ENCODE assay signal across 21 cellular contexts in genomic region chr3:129433565-129433964, GRCh38. TPM values are rescaled to one million over a fixed set of nuclear protein-coding genes. Genes with fewer than 3 reads are reported as not detected.
DNase-seq lines count a peak whose midpoint lies in the region; ATAC-seq and TF ChIP-seq lines count a peak whose summit lies in the region.
"Had no signal": no experiment of that assay in that cellular context is flagged by ENCODE, and none has a peak within 500 bp of the region (broad histone marks: within the 10 kb centered on the region; RNA-seq: fewer than 3 reads in every experiment).

No MANE protein-coding gene starts in this region.

- WGBS in right lobe of liver (ENCODE audit: insufficient coverage, low coverage, low lambda C conversion rate, missing lambda C conversion rate): 28% methylated on average over 5 of the region's 5 CpGs

- TF ChIP-seq POLR2A in right lobe of liver (IDR thresholded peaks at IDR 0.05): peak; percentile 29

- intact Hi-C loops in right lobe of liver (cut with DNase I): no loop called here

- DNase-seq in activated T-cell treated with anti-CD3 and anti-CD28 coated beads, Interleukin-2, amount 50 U/mL, for 72 hours: no peak
- DNase-seq in activated T-cell treated with anti-CD3 and anti-CD28 coated beads for 4 hours (no peak), T-helper 17 cell (no peak), right lobe of liver (no peak), NCI-H1694 treated with DMSO at 0.1 percent for 48 hours (lab: John Stamatoyannopoulos, UW) (no peak), amygdala (lab: John Stamatoyannopoulos, UW) (no peak)
- DNase-seq: BE2C; CD4-positive, CD25-positive, alpha-beta regulatory T cell; COR-L47; EL; HCEC 1CT; MV-4-11; NCI-H187; NCI-H226; NCI-H524; NCI-H82 had no signal

- peak overlapping the region; percentile 55 to 83 (median 81) for H3K27ac ChIP-seq in right lobe of liver
- H3K27ac ChIP-seq: RWPE1 had no signal

- ATAC-seq in activated T-cell treated with anti-CD3 and anti-CD28 coated beads, Interleukin-2, amount 50 U/mL, for 72 hours (replicated peaks in 1 of 2): no peak
- ATAC-seq in T-helper 17 cell (no peak), right lobe of liver (peak; percentile 71 to 82 (median 80)), HG02588 (IDR thresholded peaks at IDR 0.05; ENCODE audit: unreplicated experiment) (no peak)
- ATAC-seq: GM12878, GM23338, K562 had no signal

- no peak for TF ChIP-seq CTCF in right lobe of liver (IDR thresholded peaks at IDR 0.05)

- H3K27me3 ChIP-seq in right lobe of liver: no peaks in the 10 kb centered on the region
- H3K27me3 ChIP-seq: BE2C had no signal

- H3K4me1 Mint-ChIP-seq in activated T-cell treated with anti-CD3 and anti-CD28 coated beads, Interleukin-2, amount 50 U/mL, for 72 hours (ENCODE audit: low read depth): peaks cover 55% of the 10 kb centered on the region
- peaks cover 35% of the 10 kb centered on the region for H3K4me1 Mint-ChIP-seq in T-helper 17 cell

- no peak overlapping the region for H3K4me3 ChIP-seq in right lobe of liver
- H3K4me3 ChIP-seq: GM12878, GM23338, K562 had no signal

- H3K9me3 Mint-ChIP-seq in activated T-cell treated with anti-CD3 and anti-CD28 coated beads, Interleukin-2, amount 50 U/mL, for 72 hours: no peaks in the 10 kb centered on the region
- H3K9me3 Mint-ChIP-seq: CD4-positive, CD25-positive, alpha-beta regulatory T cell; GM23338 had no signal

- H3K36me3 ChIP-seq in right lobe of liver: peaks cover 0 to 46% (median 19%) of the 10 kb centered on the region in 4 donors

- H3K9me3 ChIP-seq in T-helper 17 cell (ENCODE audit: control insufficient read depth, low read length, poor library complexity, severe bottlenecking): no peaks in the 10 kb centered on the region
- no peaks in the 10 kb centered on the region for H3K9me3 ChIP-seq in right lobe of liver
- H3K9me3 ChIP-seq: BE2C had no signal

- no peaks in the 10 kb centered on the region for H3K27me3 Mint-ChIP-seq in activated T-cell treated with anti-CD3 and anti-CD28 coated beads, Interleukin-2, amount 50 U/mL, for 72 hours (ENCODE audit: low read depth)
- H3K27me3 Mint-ChIP-seq in T-helper 17 cell: no peaks in the 10 kb centered on the region
- H3K27me3 Mint-ChIP-seq: CD4-positive, CD25-positive, alpha-beta regulatory T cell had no signal

- H3K4me3 Mint-ChIP-seq in activated T-cell treated with anti-CD3 and anti-CD28 coated beads, Interleukin-2, amount 50 U/mL, for 72 hours: no peak overlapping the region
- H3K4me3 Mint-ChIP-seq in T-helper 17 cell: no peak overlapping the region
- H3K4me3 Mint-ChIP-seq: GM23338 had no signal

- H3K27ac Mint-ChIP-seq in activated T-cell treated with anti-CD3 and anti-CD28 coated beads, Interleukin-2, amount 50 U/mL, for 72 hours: peak overlapping the region; percentile 36
- peak overlapping the region; percentile 14 for H3K27ac Mint-ChIP-seq in T-helper 17 cell
- H3K27ac Mint-ChIP-seq: GM23338 had no signal

- H3K4me1 ChIP-seq in right lobe of liver: peaks cover 0 to 67% (median 16%) of the 10 kb centered on the region in 4 donors

- peaks cover 10 to 36% of the 10 kb centered on the region in 2 donors for H3K36me3 Mint-ChIP-seq in activated T-cell treated with anti-CD3 and anti-CD28 coated beads, Interleukin-2, amount 50 U/mL, for 72 hours (ENCODE audit: insufficient read depth in 2 of 2)
- H3K36me3 Mint-ChIP-seq in T-helper 17 cell (ENCODE audit: low read depth): no peaks in the 10 kb centered on the region

RNA-seq across cellular contexts. Expression of gene EFCAB12, which starts 5.1 kb away (rescaled TPM):
- 1 to 10 TPM; 1.0 to 1.4 TPM for total RNA-seq in activated T-cell treated with anti-CD3 and anti-CD28 coated beads, Interleukin-2, amount 50 U/mL, for 72 hours
- total RNA-seq in T-helper 17 cell: 1 to 10 TPM; 2.3 to 5.2 TPM
- total RNA-seq in right lobe of liver: 1 to 10 TPM in 5 of 6 experiments, under 1 TPM in 1; 0.26 to 4.7 (median 2.0) TPM

RNA-seq across cellular contexts. Expression of gene MBD4, which starts 6.2 kb away (rescaled TPM):
- total RNA-seq in activated T-cell treated with anti-CD3 and anti-CD28 coated beads, Interleukin-2, amount 50 U/mL, for 72 hours: 10 to 100 TPM; 55.3 to 60.9 TPM
- total RNA-seq in T-helper 17 cell (10 to 100 TPM; 44.7 to 49.4 TPM), right lobe of liver (10 to 100 TPM; 16.9 to 26.1 (median 25.3) TPM)

RNA-seq across cellular contexts. Expression of gene IFT122, which starts 6.5 kb away (rescaled TPM):
- total RNA-seq in activated T-cell treated with anti-CD3 and anti-CD28 coated beads, Interleukin-2, amount 50 U/mL, for 72 hours: 10 to 100 TPM; 20.5 to 26.9 TPM
- total RNA-seq in T-helper 17 cell: 10 to 100 TPM; 20.1 to 22.8 TPM
- 10 to 100 TPM in 4 of 6 experiments, 1 to 10 TPM in 2; 7.1 to 16.8 (median 11.5) TPM for total RNA-seq in right lobe of liver

Comparison
In these comparisons a context has a peak if more than half of its experiments do, and no peak if none do; other contexts are left out.
1. ATAC-seq: peak in right lobe of liver (4 of 4); none in activated T-cell treated with anti-CD3 and anti-CD28 coated beads, Interleukin-2, amount 50 U/mL, for 72 hours (0 of 2), T-helper 17 cell (single experiment) and HG02588 (single experiment).